ENCODE assay signal across 8 cellular contexts in genomic region chr2:161414385-161415040, GRCh38. TPM values are rescaled to one million over a fixed set of nuclear protein-coding genes. Genes with fewer than 3 reads are reported as not detected.
DNase-seq lines count a peak whose midpoint lies in the region; ATAC-seq, FAIRE-seq and TF ChIP-seq lines count a peak whose summit lies in the region.

No MANE protein-coding gene starts in this region.

- H3K23ac ChIP-seq in H1 (ENCODE audit: insufficient read length), result no peak overlapping the region

- H3K79me2 ChIP-seq in H1 (ENCODE audit: control insufficient read depth in 1 of 2, insufficient read depth in 2 of 2, low read length in 2 of 2), result no peaks in the 10 kb centered on the region

- H4K5ac ChIP-seq in H1 (ENCODE audit: insufficient read length, low read depth, low read length), result no peak overlapping the region

- H3K27me3 ChIP-seq in H1 (replicated peaks in 1 of 4; ENCODE audit: control insufficient read depth in 3 of 4, extremely low read depth in 1 of 4, insufficient read depth in 3 of 4, low read length in 3 of 4), result peaks cover 41 to 67% (median 59%) of the 10 kb centered on the region in 4 experiments

- H3K9me3 ChIP-seq in H1 (ENCODE audit: insufficient read depth in 2 of 2, low read depth in 1 of 2, low read length in 1 of 2), result no peaks in the 10 kb centered on the region
- no peaks in the 10 kb centered on the region for H3K9me3 ChIP-seq in mucosa of descending colon

- intact Hi-C loops in mucosa of descending colon (cut with DNase I, micrococcal nuclease), result no loop called here

- no peak overlapping the region for H3K18ac ChIP-seq in H1 (ENCODE audit: extremely low read depth, low read length)

- H3K4me1 ChIP-seq in H1 (replicated peaks in 1 of 4; ENCODE audit: control insufficient read depth in 3 of 4, insufficient read depth in 4 of 4, low read length in 3 of 4) (peaks cover 14 to 27% (median 22%) of the 10 kb centered on the region in 4 experiments), mucosa of descending colon (ENCODE audit: low read depth) (peaks cover 33% of the 10 kb centered on the region)

- H2BK20ac ChIP-seq in H1 (ENCODE audit: low read length), result no peak overlapping the region

- H3K4me3 ChIP-seq in H1 (ENCODE audit: extremely low read depth in 1 of 4, insufficient read depth in 2 of 4, low read depth in 3 of 4, low read length in 4 of 4) (peak overlapping the region; percentile 17 to 60 (median 44)), mucosa of descending colon (no peak overlapping the region)

- H4K91ac ChIP-seq in H1 (replicated peaks; ENCODE audit: insufficient read length, low read length), result no peak overlapping the region

- peak; percentile 5 for TF ChIP-seq CTCF in AG09319 (IDR thresholded peaks at IDR 0.05; ENCODE audit: low read depth, low read length)
- peak in 2 of 3 experiments; percentile 21 to 29; a peak in 3 of 4 replicates for TF ChIP-seq CTCF in H1 (IDR thresholded peaks at IDR 0.05; ENCODE audit: control extremely low read depth in 1 of 3, insufficient read depth in 1 of 3, low read depth in 1 of 3, low read length in 3 of 3)
- TF ChIP-seq CTCF in mucosa of descending colon (IDR thresholded peaks at IDR 0.05), result no peak

- no peak overlapping the region for H2BK15ac ChIP-seq in H1 (ENCODE audit: low read length)

- POLR2A ChIA-PET in H1 (lab: Charles Lee; ENCODE audit: partially characterized antibody), result interaction anchor here (0.6 to 2.2 kb wide), 6 partner anchors 10 to 170 kb away, joined by 3 to 8 read pairs (median 6); partner anchors contain the start of gene PSMD14

- DNase-seq in AG09319 (ENCODE audit: extremely low read depth, low read depth), result no peak
- DNase-seq in GM12891 (ENCODE audit: insufficient read length, low spot score), result no peak
- DNase-seq in SK-N-DZ (ENCODE audit: low spot score), result peak; percentile 53
- DNase-seq in H1 (ENCODE audit: low read depth in 1 of 2, low spot score in 2 of 2), result peak in 1 of 2 experiments; percentile 78
- DNase-seq in mucosa of descending colon, result peak in 2 of 3 donors; percentile 27 to 55

- 0 out of 2 replicates have a peak overlapping the region, but pooled peaks have one; percentile 22 for H2BK5ac ChIP-seq in H1 (ENCODE audit: low read depth, low read length)

- peaks cover 0 to 4% (median 1%) of the 10 kb centered on the region in 4 experiments; a peak in 2 of 8 replicates for H3K36me3 ChIP-seq in H1 (ENCODE audit: control insufficient read depth in 2 of 4, insufficient read depth in 4 of 4, low read length in 3 of 4)
- no peaks in the 10 kb centered on the region for H3K36me3 ChIP-seq in mucosa of descending colon (ENCODE audit: low read depth)

- H3K14ac ChIP-seq in H1 (ENCODE audit: insufficient read length), result no peak overlapping the region

- H2AK5ac ChIP-seq in H1 (ENCODE audit: low read depth, low read length), result no peak overlapping the region

- H2BK12ac ChIP-seq in H1 (ENCODE audit: low read depth, low read length), result no peak overlapping the region

- WGBS in H1 (ENCODE audit: extremely low coverage in 1 of 2, insufficient coverage in 1 of 2, insufficient read length in 1 of 2, insufficient replicate concordance in 2 of 2, low coverage in 1 of 2, low lambda C conversion rate in 2 of 2, missing lambda C conversion rate in 1 of 2), 2 experiments, result 1% methylated on average over 45 of the region's 62 CpGs; no CpG with 5 or more reads in 1 of the 2 experiments

- H3K4me2 ChIP-seq in H1 (ENCODE audit: insufficient read depth in 1 of 2, low read depth in 2 of 2, low read length in 2 of 2), result peak overlapping the region; percentile 85 to 86

- TF ChIP-seq EP300 in H1 (IDR thresholded peaks at IDR 0.05; ENCODE audit: borderline replicate concordance in 1 of 2, low read depth in 2 of 2, low read length in 2 of 2), result no peak

- H3K9ac ChIP-seq in H1 (replicated peaks in 1 of 4; ENCODE audit: extremely low read depth in 1 of 4, low read depth in 3 of 4, low read length in 3 of 4), result peak overlapping the region in 1 of 4 experiments; percentile 1; a peak in 1 of 7 replicates

- H3K4ac ChIP-seq in H1 (replicated peaks; ENCODE audit: insufficient read length, low read depth, low read length), result no peak overlapping the region

- H3K27ac ChIP-seq in H1 (ENCODE audit: low read depth, low read length), result no peak overlapping the region

- no peak overlapping the region for H2AFZ ChIP-seq in H1 (ENCODE audit: low read length)

- peaks cover 8% of the 10 kb centered on the region; the same call in 1 of the 2 replicates for H3K23me2 ChIP-seq in H1 (ENCODE audit: low read depth, low read length)

- peaks cover 2 to 21% of the 10 kb centered on the region in 2 experiments for H4K20me1 ChIP-seq in H1 (replicated peaks in 1 of 2; ENCODE audit: control insufficient read depth in 1 of 2, insufficient read depth in 2 of 2, low read length in 2 of 2)

- no peak; a peak in 1 of 4 replicates for TF ChIP-seq RAD21 in H1 (IDR thresholded peaks at IDR 0.05 in 1 of 2, conservative IDR thresholded peaks at IDR 0.05 in 1 of 2; ENCODE audit: low read depth in 2 of 2, low read length in 2 of 2)

- no peak overlapping the region for H3K56ac ChIP-seq in H1 (replicated peaks; ENCODE audit: insufficient read length, low read depth, low read length)

- CTCF ChIA-PET in H1 (lab: Charles Lee; ENCODE audit: partially characterized antibody), result interaction anchor here (0.5 to 3.0 kb wide), 5 partner anchors 10 to 730 kb away, joined by 3 to 16 read pairs (median 4); partner anchors contain the start of gene PSMD14

- FAIRE-seq in GM12891 (lab: Jason Lieb, UNC) (no peak), H1 (lab: Jason Lieb, UNC) (no peak)

- no peaks in the 10 kb centered on the region for H3K79me1 ChIP-seq in H1 (ENCODE audit: low read depth, low read length)

- ATAC-seq in HG03045 (IDR thresholded peaks at IDR 0.05; ENCODE audit: unreplicated experiment) (peak; percentile 47), mucosa of descending colon (peak; percentile 71), HG03097 (IDR thresholded peaks at IDR 0.05; ENCODE audit: low FRiP score, unreplicated experiment) (no peak), HG03457 (IDR thresholded peaks at IDR 0.05; ENCODE audit: unreplicated experiment) (no peak)

- H2BK120ac ChIP-seq in H1 (replicated peaks; ENCODE audit: low read depth, low read length), result no peak overlapping the region

- no peak overlapping the region for H4K8ac ChIP-seq in H1 (ENCODE audit: extremely low read depth, insufficient read depth, low read length)

- TF ChIP-seq POLR2A in GM12891 (IDR thresholded peaks at IDR 0.05; ENCODE audit: low read depth, low read length), result no peak
- no peak for TF ChIP-seq POLR2A in H1 (IDR thresholded peaks at IDR 0.05; ENCODE audit: control extremely low read depth in 1 of 2, low read depth in 2 of 2, low read length in 2 of 2)

TF ChIP-seq in GM12891, 5 proteins besides CTCF, POLR2A, EP300 and RAD21:
- TF ChIP-seq SPI1 (IDR thresholded peaks at IDR 0.05; ENCODE audit: low read depth, low read length) (peak; percentile 31; the same call in 1 of the 2 replicates), PAX5 (IDR thresholded peaks at IDR 0.05; ENCODE audit: insufficient read depth, low read length, severe bottlenecking) (no peak)
TF ChIP-seq in GM12891: peak in this region for 1.

TF ChIP-seq in H1, 55 proteins besides CTCF, POLR2A, EP300 and RAD21 (continues in another document):
- TF ChIP-seq SIRT6 (IDR thresholded peaks at IDR 0.05; ENCODE audit: low read length), result no peak
- TF ChIP-seq E2F6 (IDR thresholded peaks at IDR 0.05), result peak; percentile 86
- TF ChIP-seq POLR2AphosphoS5 (IDR thresholded peaks at IDR 0.05; ENCODE audit: low read depth, low read length), result no peak

RNA-seq across cellular contexts. Expression of gene TBR1, which starts 1.6 kb away (rescaled TPM):
- not detected for polyA plus RNA-seq in GM12891 (2012; ENCODE audit: low read depth, missing spikeins)
- polyA plus RNA-seq in SK-N-DZ (2014; cell fraction: cytosol; rRNA removed), result not detected in 2 replicates
- polyA plus RNA-seq in SK-N-DZ (2014; cell fraction: nucleus; rRNA removed), result 0.13 TPM in 1 of 2 replicates, not detected in the other
- not detected in 2 replicates for total RNA-seq in H1 (2021; fragmentation: NEBNext Ultra II Directional; extraction: Animal tissue kit (Norgen Biotek cat#: 25700))
- polyA plus RNA-seq in H1 (2011; rRNA removed), result 0.05 TPM in 1 of 2 replicates, not detected in the other
- polyA plus RNA-seq in H1 (2011; cell fraction: cytosol; rRNA removed), result not detected
- polyA plus RNA-seq in H1 (2011; cell fraction: nucleus; rRNA removed), result not detected
- not detected in 4 replicates for polyA plus RNA-seq in H1 (2012, experiment 1 of 2)
- polyA plus RNA-seq in H1 (2012, experiment 2 of 2), result not detected
- not detected for polyA plus RNA-seq in H1 (2013, experiment 1 of 2)
- polyA plus RNA-seq in H1 (2013, experiment 2 of 2), result not detected
- polyA minus RNA-seq in H1 (2011; rRNA and poly(A)+ RNA removed), result not detected in 2 replicates
- not detected for polyA minus RNA-seq in H1 (2011; cell fraction: cytosol; rRNA and poly(A)+ RNA removed)
- polyA minus RNA-seq in H1 (2011; cell fraction: nucleus; rRNA and poly(A)+ RNA removed), result not detected
- not detected for total RNA-seq in mucosa of descending colon

Comparison
In these comparisons a context has a peak if more than half of its experiments do, and no peak if none do; other contexts are left out.
1. DNase-seq: peak in SK-N-DZ (single experiment) and mucosa of descending colon (2 of 3); none in AG09319 (single experiment) and GM12891 (single experiment).
2. ATAC-seq: peak in HG03045 (single experiment) and mucosa of descending colon (single experiment); none in HG03097 (single experiment) and HG03457 (single experiment).